ENCODE assay signal across 12 cellular contexts in genomic region chr6:149217466-149217888, GRCh38.
DNase-seq lines count a peak whose midpoint lies in the region; ATAC-seq and FAIRE-seq lines count a peak whose summit lies in the region.
"Had no signal": no experiment of that assay in that cellular context is flagged by ENCODE, and none has a peak within 500 bp of the region (broad histone marks: within the 10 kb centered on the region; RNA-seq: fewer than 3 reads in every experiment).

No MANE protein-coding gene starts in this region.

- no peak for FAIRE-seq in HTR-8/SVneo (lab: Jason Lieb, UNC)
- FAIRE-seq: colon had no signal

- DNase-seq in RKO (ENCODE audit: low spot score), result peak; percentile 9
- DNase-seq in NCI-H1092 treated with DMSO at 0.1 percent for 48 hours (lab: John Stamatoyannopoulos, UW), result no peak
- no peak for DNase-seq in HTR-8/SVneo (ENCODE audit: insufficient read length, low spot score)
- DNase-seq in activated gamma-delta T cell (lab: John Stamatoyannopoulos, UW), result no peak
- no peak for DNase-seq in central memory CD4-positive, alpha-beta T cell
- DNase-seq: activated CD4-positive, alpha-beta T cell treated with anti-CD3 and anti-CD28 coated beads, Interleukin-2, amount 50 U/mL, for 4 hours; Caco-2; NCI-H69 had no signal

- ATAC-seq in GM18499 (IDR thresholded peaks at IDR 0.05; ENCODE audit: insufficient read depth, unreplicated experiment) (peak; percentile 59), GM19463 (IDR thresholded peaks at IDR 0.05; ENCODE audit: unreplicated experiment) (peak; percentile 63), HG03066 (IDR thresholded peaks at IDR 0.05; ENCODE audit: low read depth, unreplicated experiment) (peak; percentile 63)
